Comparison of ENCODE assay signal across 18 cellular contexts in the genomic region with DNA sequence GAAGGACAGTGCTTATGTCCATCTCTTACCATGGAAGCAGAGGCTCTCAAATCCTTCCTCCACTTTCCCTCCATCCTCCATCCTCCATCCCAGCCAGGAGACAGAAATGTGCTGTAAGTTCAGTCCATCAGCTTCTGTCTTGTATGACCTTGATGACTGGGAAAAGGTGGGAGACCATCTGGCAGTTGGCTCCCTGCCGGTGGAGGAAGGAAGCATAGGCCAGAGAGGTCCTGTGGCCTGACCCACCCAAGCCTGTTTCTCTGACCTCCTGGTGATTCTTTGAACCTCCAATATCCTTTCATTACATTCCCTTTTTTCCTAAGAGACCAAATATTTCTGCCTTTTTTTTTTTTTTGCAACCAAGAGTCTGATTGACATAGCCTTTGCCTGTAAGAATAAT.
DNase-seq lines count a peak whose midpoint lies in the region; TF ChIP-seq lines count a peak whose summit lies in the region.
"Had no signal": no experiment of that assay in that cellular context is flagged by ENCODE, and none has a peak within 500 bp of the region (broad histone marks: within the 10 kb centered on the region; RNA-seq: fewer than 3 reads in every experiment).

No MANE protein-coding gene starts in this region.

- peaks cover 4% of the 10 kb centered on the region for H3K27me3 Mint-ChIP-seq in endodermal cell (ENCODE audit: insufficient read depth)

- H3K36me3 Mint-ChIP-seq in endodermal cell (ENCODE audit: low read depth) = peaks cover 2% of the 10 kb centered on the region
- H3K36me3 Mint-ChIP-seq: CD4-positive, CD25-positive, alpha-beta regulatory T cell; CD8-positive, alpha-beta T cell had no signal

- H3K27ac Mint-ChIP-seq in endodermal cell = peak overlapping the region; percentile 93
- H3K27ac Mint-ChIP-seq: B cell; CD4-positive, CD25-positive, alpha-beta regulatory T cell; CD8-positive, alpha-beta T cell; HFFc6 had no signal

- H3K4me3 Mint-ChIP-seq in endodermal cell = no peak overlapping the region
- H3K4me3 Mint-ChIP-seq: B cell; CD4-positive, CD25-positive, alpha-beta regulatory T cell; CD8-positive, alpha-beta T cell; HFFc6 had no signal

- peaks cover 14% of the 10 kb centered on the region for H3K4me1 ChIP-seq in endodermal cell (ENCODE audit: control insufficient read depth, insufficient read depth, low read length)
- H3K4me1 ChIP-seq in testis = no peaks in the 10 kb centered on the region
- H3K4me1 ChIP-seq: BLaER1, Caco-2 had no signal

- 83 to 87% methylated on average over 1 of the region's 1 CpG for WGBS in endodermal cell (ENCODE audit: insufficient coverage in 1 of 2, insufficient read length in 1 of 2), 2 experiments
- WGBS in testis, 2 donors = 29 to 31% methylated on average over 1 of the region's 1 CpG

- H3K4me1 Mint-ChIP-seq in endodermal cell = peaks cover 20% of the 10 kb centered on the region
- H3K4me1 Mint-ChIP-seq: B cell; CD4-positive, CD25-positive, alpha-beta regulatory T cell had no signal

- H3K36me3 ChIP-seq in endodermal cell (ENCODE audit: control insufficient read depth, insufficient read depth, low read length) = no peaks in the 10 kb centered on the region
- H3K36me3 ChIP-seq in testis (ENCODE audit: low read depth, missing control alignments) = no peaks in the 10 kb centered on the region
- H3K36me3 ChIP-seq: BLaER1, HAP-1 had no signal

- peak overlapping the region; percentile 56 for H3K9ac ChIP-seq in endodermal cell (ENCODE audit: extremely low read depth, low read length, poor library complexity, severe bottlenecking)
- H3K9ac ChIP-seq: BLaER1 had no signal

- H3K9me3 ChIP-seq in endodermal cell (ENCODE audit: control insufficient read depth, low read length) (peaks cover 10% of the 10 kb centered on the region), testis (no peaks in the 10 kb centered on the region)
- H3K9me3 ChIP-seq: BLaER1, Caco-2, HAP-1 had no signal

- intact Hi-C loops in testis (cut with DNase I; ENCODE audit: low total_unique reads) = no loop called here

- H3K4me3 ChIP-seq in endodermal cell (ENCODE audit: low read length) (peak overlapping the region; percentile 18), testis (no peak overlapping the region)
- H3K4me3 ChIP-seq: BLaER1, HAP-1 had no signal

- H3K27me3 ChIP-seq in endodermal cell (ENCODE audit: control insufficient read depth, insufficient read depth, low read length, poor library complexity, severe bottlenecking) = no peaks in the 10 kb centered on the region
- no peaks in the 10 kb centered on the region for H3K27me3 ChIP-seq in testis
- H3K27me3 ChIP-seq: BLaER1 had no signal

- no peak for TF ChIP-seq POLR2A in testis (IDR thresholded peaks at IDR 0.05)

- TF ChIP-seq CTCF in endodermal cell (conservative IDR thresholded peaks at IDR 0.05) (peak; percentile 34), testis (IDR thresholded peaks at IDR 0.05) (no peak)

- peaks cover 3% of the 10 kb centered on the region for H3K9me3 Mint-ChIP-seq in endodermal cell
- H3K9me3 Mint-ChIP-seq: CD8-positive, alpha-beta T cell; HFFc6 had no signal

- DNase-seq in DMS 273 (lab: John Stamatoyannopoulos, UW; ENCODE audit: unreplicated experiment) = peak; percentile 21
- DNase-seq in DMS 273 treated with DMSO at 0.1 percent for 48 hours (lab: John Stamatoyannopoulos, UW) = no peak
- peak; percentile 27 for DNase-seq in G401 (ENCODE audit: low spot score)
- DNase-seq in endodermal cell = no peak
- DNase-seq in testis = no peak
- DNase-seq in activated T-cell treated with anti-CD3 and anti-CD28 coated beads for 4 hours = no peak
- DNase-seq: Caco-2; CD4-positive, CD25-positive, alpha-beta regulatory T cell; CD8-positive, alpha-beta T cell; DMS53; DMS79 treated with DMSO at 0.1 percent for 48 hours; GOT3; HFFc6 had no signal

- no peak overlapping the region for H3K27ac ChIP-seq in endodermal cell (ENCODE audit: low read depth, low read length)
- H3K27ac ChIP-seq in testis = no peak overlapping the region
- H3K27ac ChIP-seq: 22Rv1, BLaER1, C4-2B had no signal

- in situ Hi-C loops in G401 (cut with HindIII; ENCODE audit: low sequenced_read_pairs) = no loop called here

Comparison
In these comparisons a context has a peak if more than half of its experiments do, and no peak if none do; other contexts are left out.
1. DNase-seq: peak in DMS 273 (single experiment) and G401 (single experiment); none in DMS 273 treated with DMSO at 0.1 percent for 48 hours (single experiment), endodermal cell (single experiment), testis (single experiment) and activated T-cell treated with anti-CD3 and anti-CD28 coated beads for 4 hours (single experiment).